ENCODE assay signal across 8 cellular contexts in the genomic region with DNA sequence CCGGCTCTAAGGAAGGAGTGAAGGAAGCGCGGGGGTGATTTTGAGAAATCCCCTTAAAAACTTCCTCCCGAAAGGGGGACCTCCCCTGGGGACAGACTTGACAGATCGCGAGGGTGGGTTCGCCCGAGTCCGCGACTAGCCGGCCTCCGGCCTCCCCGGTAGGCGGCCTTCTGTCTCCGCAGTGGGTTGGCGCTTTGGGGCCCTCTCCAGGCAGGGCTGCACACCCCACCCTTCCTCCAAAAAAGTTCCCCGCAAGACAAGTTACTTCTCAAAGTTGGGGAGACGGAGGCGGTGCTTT. TPM values are rescaled to one million over a fixed set of nuclear protein-coding genes. Genes with fewer than 3 reads are reported as not detected.
DNase-seq lines count a peak whose midpoint lies in the region; FAIRE-seq and TF ChIP-seq lines count a peak whose summit lies in the region.

No MANE protein-coding gene starts in this region.

- peak overlapping the region; percentile 77 to 88 for H3K4me3 Mint-ChIP-seq in CD14-positive monocyte

- peak overlapping the region; percentile 16 to 62 (median 62) for H3K4me3 ChIP-seq in keratinocyte (ENCODE audit: control insufficient read depth in 2 of 3, extremely low read depth in 1 of 3, insufficient read depth in 2 of 3, low read depth in 1 of 3, low read length in 3 of 3)

- H3K27me3 ChIP-seq in keratinocyte (ENCODE audit: control insufficient read depth, extremely low read depth, insufficient read depth, low read length) = peaks cover 61% of the 10 kb centered on the region

- no peak overlapping the region for H3K27ac ChIP-seq in keratinocyte (ENCODE audit: control insufficient read depth, insufficient read depth, low read length)

- intact Hi-C loops in CD14-positive monocyte (cut with micrococcal nuclease) = loop anchor here in 1 of 2 donors (10.0 kb wide), 1 partner anchor 149 kb away; no protein-coding TSS in a partner anchor

- no peak overlapping the region for H2AFZ ChIP-seq in keratinocyte (ENCODE audit: control insufficient read depth, low read length)

- H3K4me1 Mint-ChIP-seq in CD14-positive monocyte = peaks cover 68% of the 10 kb centered on the region

- no peaks in the 10 kb centered on the region for H4K20me1 ChIP-seq in keratinocyte (ENCODE audit: control insufficient read depth, extremely low read depth, insufficient read depth, low read length)

- H3K4me1 ChIP-seq in keratinocyte (ENCODE audit: control insufficient read depth, extremely low read depth, insufficient read depth, low read length) = peaks cover 37% of the 10 kb centered on the region

- H3K9ac ChIP-seq in keratinocyte (ENCODE audit: control insufficient read depth, extremely low read depth, insufficient read depth, low read length) = peak overlapping the region; percentile 37

- TF ChIP-seq CTCF in CD14-positive monocyte (IDR thresholded peaks at IDR 0.05) = peak; percentile 12
- peak; percentile 29 to 52 (median 45) for TF ChIP-seq CTCF in keratinocyte (optimal IDR thresholded peaks at IDR 0.05 in 1 of 3, IDR thresholded peaks at IDR 0.05 in 1 of 3, conservative IDR thresholded peaks at IDR 0.05 in 1 of 3; ENCODE audit: extremely low read depth in 1 of 3, insufficient read depth in 2 of 3, low read length in 3 of 3)

- H3K79me2 ChIP-seq in keratinocyte (ENCODE audit: control insufficient read depth, insufficient read depth, low read length) = no peaks in the 10 kb centered on the region

- peaks cover 0 to 23% of the 10 kb centered on the region in 2 donors for H3K36me3 Mint-ChIP-seq in CD14-positive monocyte

- H3K4me2 ChIP-seq in keratinocyte (ENCODE audit: control insufficient read depth, extremely low read depth, insufficient read depth, low read depth, low read length) = peak overlapping the region; percentile 79

- H3K9me1 ChIP-seq in keratinocyte (ENCODE audit: control insufficient read depth, extremely low read depth, insufficient read depth, low read length) = no peaks in the 10 kb centered on the region

- H3K27ac Mint-ChIP-seq in CD14-positive monocyte = no peak overlapping the region

- peaks cover 0 to 22% (median 15%) of the 10 kb centered on the region in 7 donors for H3K9me3 Mint-ChIP-seq in CD14-positive monocyte

- H3K27me3 Mint-ChIP-seq in CD14-positive monocyte (ENCODE audit: low read depth in 3 of 3) = peaks cover 45 to 58% (median 50%) of the 10 kb centered on the region in 3 donors

- DNase-seq in CD14-positive monocyte (ENCODE audit: low spot score) (no peak), NOMO-1 treated with dmso at 0.1 percent for 144 hours (lab: John Stamatoyannopoulos, UW; ENCODE audit: unreplicated experiment) (peak; percentile 34), astrocyte of the hippocampus (ENCODE audit: low read depth, low spot score) (peak; percentile 57), keratinocyte (ENCODE audit: low read depth, low spot score) (no peak), RKO (ENCODE audit: low spot score) (no peak), DMS53 (lab: John Stamatoyannopoulos, UW) (no peak), NCI-H2107 treated with DMSO at 0.1 percent for 48 hours (lab: John Stamatoyannopoulos, UW; ENCODE audit: unreplicated experiment) (no peak)
- DNase-seq in stimulated activated CD8-positive, alpha-beta memory T cell treated with anti-CD3 and anti-CD28 coated beads, Interleukin-12 subunit alpha, Interleukin-12 subunit beta, amount 100 ng/mL, for 4 hours (ENCODE audit: low read depth) = peak; percentile 41

- H3K9me3 ChIP-seq in keratinocyte (ENCODE audit: control insufficient read depth, low read depth, low read length) = no peaks in the 10 kb centered on the region

- dilution Hi-C loops in keratinocyte (cut with MboI; ENCODE audit: extremely low pct_ligation_motif_present, low sequenced_read_pairs) = no loop called here

- H3K36me3 ChIP-seq in keratinocyte (ENCODE audit: control insufficient read depth in 2 of 2, extremely low read depth in 1 of 2, insufficient read depth in 2 of 2, low read length in 2 of 2) = no peaks in the 10 kb centered on the region

- FAIRE-seq in keratinocyte (lab: Jason Lieb, UNC) = no peak

RNA-seq across cellular contexts. Expression of a gene that starts 24.8 kb away (rescaled TPM):
- polyA plus RNA-seq in CD14-positive monocyte (1 to 10 TPM in 1 of 2 donors, under 1 TPM in 1; 0.39 to 1.3 TPM), keratinocyte (5.4 to 8.5 TPM (median 6.2 TPM) in 3 replicates)
- 148 TPM for polyA plus RNA-seq in keratinocyte (2011; ENCODE audit: low read depth)
- polyA plus RNA-seq in keratinocyte (2011; cell fraction: cytosol; rRNA removed) = 4.1 and 10.2 TPM in 2 replicates
- 4.6 and 5.3 TPM in 2 replicates for polyA plus RNA-seq in keratinocyte (2011; cell fraction: nucleus; rRNA removed)
- polyA plus RNA-seq in keratinocyte (2012; ENCODE audit: low replicate concordance) = 5.4 and 676 TPM in 2 replicates
- 0.98 to 4.6 TPM (median 2.5 TPM) in 3 replicates for polyA minus RNA-seq in keratinocyte
- 2.1 TPM for polyA minus RNA-seq in keratinocyte (2011; cell fraction: cytosol; rRNA and poly(A)+ RNA removed)
- 4.9 and 5.7 TPM in 2 replicates for polyA minus RNA-seq in keratinocyte (2011; cell fraction: nucleus; rRNA and poly(A)+ RNA removed)

Comparison
In these comparisons a context has a peak if more than half of its experiments do, and no peak if none do; other contexts are left out.
1. DNase-seq: peak in NOMO-1 treated with dmso at 0.1 percent for 144 hours (single experiment), astrocyte of the hippocampus (single experiment) and stimulated activated CD8-positive, alpha-beta memory T cell treated with anti-CD3 and anti-CD28 coated beads, Interleukin-12 subunit alpha, Interleukin-12 subunit beta, amount 100 ng/mL, for 4 hours (single experiment); none in CD14-positive monocyte (single experiment), keratinocyte (single experiment), RKO (single experiment), DMS53 (single experiment) and NCI-H2107 treated with DMSO at 0.1 percent for 48 hours (single experiment).